9 cellular contexts compared by ENCODE assay signal in genomic region chr9:136343121-136343883, GRCh38. TPM values are rescaled to one million over a fixed set of nuclear protein-coding genes. Genes with fewer than 3 reads are reported as not detected.
A peak's percentile ranks its signal among the peaks of the same experiment; 100 is the strongest.
DNase-seq lines count a peak whose midpoint lies in the region; ATAC-seq and TF ChIP-seq lines count a peak whose summit lies in the region.
"Had no signal": no experiment of that assay in that cellular context is flagged by ENCODE, and none has a peak within 500 bp of the region (broad histone marks: within the 10 kb centered on the region; RNA-seq: fewer than 3 reads in every experiment).

No MANE protein-coding gene starts in this region.

- WGBS in right cardiac atrium: 53% methylated on average over 23 of the region's 23 CpGs

- intact Hi-C loops in OCI-LY7 (cut with micrococcal nuclease; ENCODE audit: unreplicated experiment) (no loop called here), right cardiac atrium (cut with DNase I) (no loop called here)

- CTCF ChIA-PET in OCI-LY7 (lab: Charles Lee; ENCODE audit: unreplicated experiment): no interaction called here

- no peaks in the 10 kb centered on the region for H3K27me3 ChIP-seq in right cardiac atrium (ENCODE audit: control insufficient read depth, insufficient read depth)
- no peaks in the 10 kb centered on the region for H3K27me3 ChIP-seq in stomach smooth muscle (ENCODE audit: control insufficient read depth in 1 of 2, insufficient read depth in 2 of 2, low read length in 2 of 2)
- H3K27me3 ChIP-seq: thyroid gland had no signal

- H3K79me2 ChIP-seq in OCI-LY7 (ENCODE audit: insufficient read depth, low read depth, low read length): no peaks in the 10 kb centered on the region

- DNase-seq in OCI-LY7 (ENCODE audit: low spot score) (no peak), right cardiac atrium (peak in 2 of 3 donors; percentile 83 to 89), 8988T (no peak), cortex of kidney (lab: John Stamatoyannopoulos, UW) (no peak)
- DNase-seq: NCI-H510A treated with DMSO at 0.1 percent for 48 hours had no signal

- no peak overlapping the region for H3K27ac ChIP-seq in OCI-LY7 (ENCODE audit: low read depth, low read length, poor library complexity, severe bottlenecking)
- peak overlapping the region; percentile 75 for H3K27ac ChIP-seq in right cardiac atrium (ENCODE audit: low read length)
- peak overlapping the region; percentile 24 for H3K27ac ChIP-seq in stomach smooth muscle (ENCODE audit: low read length)
- H3K27ac ChIP-seq: thyroid gland had no signal

- peak overlapping the region; percentile 54; the same call in 1 of the 2 replicates for H3K4me2 ChIP-seq in OCI-LY7 (ENCODE audit: low read length)

- H3K9me3 ChIP-seq in OCI-LY7 (ENCODE audit: low read length) (no peaks in the 10 kb centered on the region), right cardiac atrium (ENCODE audit: control insufficient read depth, low read length) (no peaks in the 10 kb centered on the region), stomach smooth muscle (ENCODE audit: control insufficient read depth in 2 of 2, low read length in 2 of 2) (no peaks in the 10 kb centered on the region)
- H3K9me3 ChIP-seq: thyroid gland had no signal

- no peak for TF ChIP-seq CTCF in OCI-LY7 (conservative IDR thresholded peaks at IDR 0.05; ENCODE audit: low read length)

- H3K4me1 ChIP-seq in OCI-LY7 (ENCODE audit: insufficient read depth, low read length, poor library complexity, severe bottlenecking) (no peaks in the 10 kb centered on the region), right cardiac atrium (ENCODE audit: control insufficient read depth, insufficient read depth, low read length) (peaks cover 2% of the 10 kb centered on the region), stomach smooth muscle (ENCODE audit: control insufficient read depth, insufficient read depth, low read length) (peaks cover 24% of the 10 kb centered on the region)

- ATAC-seq in right cardiac atrium (peak; percentile 6 to 17), HG02970 (IDR thresholded peaks at IDR 0.05; ENCODE audit: low FRiP score, unreplicated experiment) (no peak)

- no peaks in the 10 kb centered on the region for H3K9me2 ChIP-seq in OCI-LY7 (ENCODE audit: insufficient read depth, low read length)

- H3K36me3 ChIP-seq in OCI-LY7 (ENCODE audit: insufficient read depth, low read length) (no peaks in the 10 kb centered on the region), stomach smooth muscle (ENCODE audit: control insufficient read depth in 2 of 2, insufficient read depth in 2 of 2, low read length in 2 of 2) (no peaks in the 10 kb centered on the region)
- H3K36me3 ChIP-seq: thyroid gland had no signal

- H4K20me1 ChIP-seq in OCI-LY7 (ENCODE audit: insufficient read depth, low read length): no peaks in the 10 kb centered on the region

- POLR2A ChIA-PET in OCI-LY7 (lab: Charles Lee): no interaction called here

- BruUV-seq in OCI-LY7 (replicated peaks; lab: Mats Ljungman, UMichigan): no TSS peak

- H2AFZ ChIP-seq in OCI-LY7 (ENCODE audit: low read length): no peak overlapping the region

- H3K4me3 ChIP-seq in OCI-LY7 (ENCODE audit: low read depth, low read length, poor library complexity, severe bottlenecking) (peak overlapping the region; percentile 52), right cardiac atrium (ENCODE audit: low read length) (no peak overlapping the region), stomach smooth muscle (ENCODE audit: low read length in 2 of 2) (peak overlapping the region; percentile 55 to 69)

- no peak overlapping the region for H3K9ac ChIP-seq in stomach smooth muscle (ENCODE audit: low read length in 2 of 2)

RNA-seq across cellular contexts. Expression of gene GPSM1, which starts 16.0 kb away (rescaled TPM):
- total RNA-seq in OCI-LY7 (2014; rRNA removed; shearing (Covaris generic)): not detected in 2 replicates
- total RNA-seq in OCI-LY7 (2022): not detected in 2 replicates
- total RNA-seq in right cardiac atrium: 10 to 100 TPM; 46.3 to 90.6 (median 71.6) TPM
- 73.3 TPM for polyA plus RNA-seq in right cardiac atrium

RNA-seq across cellular contexts. Expression of gene DNLZ, which starts 20.2 kb away (rescaled TPM):
- 21.2 and 21.8 TPM in 2 replicates for total RNA-seq in OCI-LY7 (2014; rRNA removed; shearing (Covaris generic))
- 13.1 and 16.8 TPM in 2 replicates for total RNA-seq in OCI-LY7 (2022)
- 10 to 100 TPM; 15.2 to 24.9 (median 22.2) TPM for total RNA-seq in right cardiac atrium
- 17.1 TPM for polyA plus RNA-seq in right cardiac atrium

RNA-seq across cellular contexts. Expression of gene CARD9, which starts 30.2 kb away (rescaled TPM):
- total RNA-seq in OCI-LY7 (2014; rRNA removed; shearing (Covaris generic)): 0.92 and 1.8 TPM in 2 replicates
- 1.7 and 2.1 TPM in 2 replicates for total RNA-seq in OCI-LY7 (2022)
- total RNA-seq in right cardiac atrium: 1 to 10 TPM in 2 of 4 donors, under 1 TPM in 2; 0.76 to 2.1 (median 1.0) TPM
- polyA plus RNA-seq in right cardiac atrium: 0.68 TPM

RNA-seq across cellular contexts. Expression of gene CCDC187, which starts 39.4 kb away (rescaled TPM):
- total RNA-seq in OCI-LY7 (2014; rRNA removed; shearing (Covaris generic)): not detected in 2 replicates
- not detected in 2 replicates for total RNA-seq in OCI-LY7 (2022)
- total RNA-seq in right cardiac atrium: not detected
- not detected for polyA plus RNA-seq in right cardiac atrium
- total RNA-seq: M059J had no signal

RNA-seq across cellular contexts. Expression of gene SNAPC4, which starts 56.7 kb away (rescaled TPM):
- 10.2 and 13.4 TPM in 2 replicates for total RNA-seq in OCI-LY7 (2014; rRNA removed; shearing (Covaris generic))
- 15.4 and 16.8 TPM in 2 replicates for total RNA-seq in OCI-LY7 (2022)
- total RNA-seq in right cardiac atrium: 1 to 10 TPM; 3.2 to 4.4 (median 3.9) TPM
- 3.7 TPM for polyA plus RNA-seq in right cardiac atrium

Comparison
In these comparisons a context has a peak if more than half of its experiments do, and no peak if none do; other contexts are left out.
1. DNase-seq: peak in right cardiac atrium (2 of 3); none in OCI-LY7 (single experiment), 8988T (single experiment) and cortex of kidney (single experiment).
2. RNA of gene GPSM1, which starts 16.0 kb away (total RNA-seq): 46.3 to 90.6 TPM in right cardiac atrium; not detected in OCI-LY7; every median in the first group is over 10 times any median in the second.